Comparison of ENCODE assay signal across 1 cellular context in genomic region chr4:127598656-127599055, GRCh38.
TF ChIP-seq lines count a peak whose summit lies in the region.

No MANE protein-coding gene starts in this region.

TF ChIP-seq in IMR-90, 13 proteins besides CTCF, POLR2A, EP300 and RAD21 (continued from another document):
- TF ChIP-seq ELK1 (IDR thresholded peaks at IDR 0.05; ENCODE audit: borderline replicate concordance, low read depth, low read length) = no peak
TF ChIP-seq in IMR-90: peak in this region for 1.
